ENCODE assay signal across 8 cellular contexts in genomic region chr1:52552236-52552504, GRCh38. TPM values are rescaled to one million over a fixed set of nuclear protein-coding genes. Genes with fewer than 3 reads are reported as not detected.
A peak's percentile ranks its signal among the peaks of the same experiment; 100 is the strongest.
DNase-seq lines count a peak whose midpoint lies in the region; ATAC-seq and TF ChIP-seq lines count a peak whose summit lies in the region.

No MANE protein-coding gene starts in this region.

- DNase-seq in D341Med (ENCODE audit: low spot score) (peak; percentile 43), NCI-H2081 treated with DMSO at 0.1 percent for 48 hours (lab: John Stamatoyannopoulos, UW) (peak; percentile 20), colonic mucosa (peak; percentile 73), lung (ENCODE audit: low spot score) (no peak)
- peak; percentile 48 for DNase-seq in stimulated activated CD8-positive, alpha-beta memory T cell treated with anti-CD3 and anti-CD28 coated beads, Interleukin-12 subunit alpha, Interleukin-12 subunit beta, amount 100 ng/mL, for 4 hours (ENCODE audit: low read depth)

- TF ChIP-seq CTCF in colonic mucosa (IDR thresholded peaks at IDR 0.05) (no peak), lung (IDR thresholded peaks at IDR 0.05; ENCODE audit: control extremely low read depth, extremely low read depth) (no peak)

- H3K36me3 ChIP-seq in colonic mucosa (no peaks in the 10 kb centered on the region), lung (ENCODE audit: control insufficient read depth in 2 of 2, insufficient read depth in 2 of 2, low read length in 2 of 2) (no peaks in the 10 kb centered on the region)

- intact Hi-C loops in colonic mucosa (cut with DNase I): no loop called here

- H3K27ac ChIP-seq in colonic mucosa (peak overlapping the region; percentile 94), lung (ENCODE audit: low read depth in 1 of 2, low read length in 1 of 2) (peak overlapping the region; percentile 72 to 80)

- H3K4me1 ChIP-seq in colonic mucosa (peaks cover 4% of the 10 kb centered on the region), lung (ENCODE audit: control insufficient read depth in 2 of 2, insufficient read depth in 2 of 2, low read length in 2 of 2) (peaks cover 0 to 9% of the 10 kb centered on the region in 2 donors)

- peak overlapping the region; percentile 90 to 93 for H3K9ac ChIP-seq in colonic mucosa (ENCODE audit: low read depth in 2 of 2, low read length in 2 of 2)

- H3K27me3 ChIP-seq in colonic mucosa: no peaks in the 10 kb centered on the region
- H3K27me3 ChIP-seq in lung (ENCODE audit: control insufficient read depth, insufficient read depth): no peaks in the 10 kb centered on the region

- H3K9me3 ChIP-seq in colonic mucosa (no peaks in the 10 kb centered on the region), lung (ENCODE audit: control insufficient read depth in 2 of 2, insufficient read depth in 1 of 2, low read length in 1 of 2) (no peaks in the 10 kb centered on the region)

- 0 to 1% methylated on average over 14 of the region's 14 CpGs for WGBS in lung, 2 donors

- H3K4me3 ChIP-seq in colonic mucosa (peak overlapping the region; percentile 92), lung (peak overlapping the region; percentile 69)

- ATAC-seq in GM21825 (IDR thresholded peaks at IDR 0.05; ENCODE audit: unreplicated experiment) (peak; percentile 29), lung (ENCODE audit: insufficient read depth, low FRiP score) (no peak), GM19463 (IDR thresholded peaks at IDR 0.05; ENCODE audit: unreplicated experiment) (no peak)
- ATAC-seq in activated CD4-positive, CD25-positive, alpha-beta regulatory T cell treated with anti-CD3 and anti-CD28 coated beads, Interleukin-2, amount 50 U/mL, for 24 hours: peak; percentile 37 to 42

RNA-seq across cellular contexts. Expression of gene TUT4, which starts 0.7 kb away (rescaled TPM):
- total RNA-seq in colonic mucosa (10 to 100 TPM; 20.0 to 27.4 TPM), lung (100 to 1,000 TPM in 1 of 2 donors, 10 to 100 TPM in 1; 37.2 to 142 TPM)
- polyA plus RNA-seq in lung: 10 to 100 TPM; 16.4 to 19.9 TPM

RNA-seq across cellular contexts. Expression of gene GPX7, which starts 50.0 kb away (rescaled TPM):
- total RNA-seq in colonic mucosa (1 to 10 TPM; 1.8 to 6.0 TPM), lung (10 to 100 TPM in 1 of 2 donors, 1 to 10 TPM in 1; 7.3 to 61.4 TPM)
- 10 to 100 TPM; 11.5 to 12.7 TPM for polyA plus RNA-seq in lung

Comparison
In these comparisons a context has a peak if more than half of its experiments do, and no peak if none do; other contexts are left out.
1. ATAC-seq: peak in GM21825 (single experiment) and activated CD4-positive, CD25-positive, alpha-beta regulatory T cell treated with anti-CD3 and anti-CD28 coated beads, Interleukin-2, amount 50 U/mL, for 24 hours (2 of 2); none in lung (single experiment) and GM19463 (single experiment).